Comparison of ENCODE assay signal across 13 cellular contexts in the genomic region with DNA sequence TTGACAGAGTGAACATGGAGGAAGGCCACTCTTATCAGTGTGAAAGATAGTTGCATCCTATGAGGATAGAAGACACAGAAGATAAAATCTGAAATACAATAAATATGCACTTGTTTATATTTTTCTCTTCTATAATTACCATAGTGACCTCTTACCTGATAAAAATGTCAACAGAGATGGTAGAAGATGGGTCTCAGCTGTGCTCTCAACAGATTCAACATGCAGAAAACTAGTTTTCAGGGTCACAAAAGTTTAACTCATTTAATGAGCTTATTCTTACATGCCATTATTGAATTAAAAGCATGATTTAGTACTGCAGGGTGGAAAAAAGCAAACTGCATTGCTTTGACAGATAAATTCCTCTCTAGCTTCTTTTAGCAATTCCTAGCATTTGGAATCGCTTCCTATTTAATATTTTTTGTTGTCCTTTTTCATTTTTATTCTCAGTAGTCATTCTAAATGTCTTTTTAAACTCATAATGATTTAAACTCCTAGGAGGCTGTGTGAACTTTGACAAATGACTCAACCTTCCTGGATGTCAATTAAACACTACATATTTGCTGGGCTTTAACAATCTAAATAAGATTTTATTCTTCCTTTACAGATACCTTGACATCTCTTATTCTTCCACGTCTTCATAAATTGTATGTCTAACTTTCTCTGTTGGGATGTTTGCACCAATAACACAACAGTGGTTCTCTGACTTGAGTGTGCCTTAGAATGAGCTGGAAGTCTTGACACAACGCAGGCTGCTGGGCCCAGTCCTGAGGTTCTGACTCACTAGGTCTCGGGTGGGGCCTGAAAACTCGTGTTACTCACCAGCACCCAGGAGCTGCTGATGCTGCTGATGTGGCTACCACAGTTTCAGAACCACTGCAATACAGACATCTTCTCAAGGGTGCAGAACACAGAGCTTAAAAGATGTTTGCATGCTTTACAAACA.
DNase-seq lines count a peak whose midpoint lies in the region; ATAC-seq, FAIRE-seq and TF ChIP-seq lines count a peak whose summit lies in the region.
"Had no signal": no experiment of that assay in that cellular context is flagged by ENCODE, and none has a peak within 500 bp of the region (broad histone marks: within the 10 kb centered on the region; RNA-seq: fewer than 3 reads in every experiment).

No MANE protein-coding gene starts in this region.

- DNase-seq in H54 (ENCODE audit: insufficient read length, low spot score) = peak; percentile 54
- DNase-seq in amniotic stem cell (lab: John Stamatoyannopoulos, UW) = peak; percentile 65
- peak; percentile 50 for DNase-seq in left ventricle myocardium inferior
- DNase-seq in smooth muscle cell (lab: John Stamatoyannopoulos, UW; ENCODE audit: unreplicated experiment) = no peak
- DNase-seq in upper lobe of right lung = no peak
- no peak for DNase-seq in effector CD4-positive, alpha-beta T cell
- DNase-seq in COR-L47 (lab: John Stamatoyannopoulos, UW) = no peak
- DNase-seq: activated effector memory CD4-positive, alpha-beta T cell treated with anti-CD3 and anti-CD28 coated beads, Interleukin-2, amount 50 U/mL, for 16 hours; DND-41; NCI-H526; upper lobe of left lung had no signal

- WGBS in smooth muscle cell (ENCODE audit: low lambda C conversion rate) = 41% methylated on average over 5 of the region's 5 CpGs

- peak overlapping the region; percentile 44 for H3K9ac ChIP-seq in smooth muscle cell (ENCODE audit: low read depth)
- H3K9ac ChIP-seq: KMS-11 had no signal

- no peaks in the 10 kb centered on the region for H3K9me3 ChIP-seq in left ventricle myocardium inferior (replicated peaks)
- H3K9me3 ChIP-seq in smooth muscle cell (replicated peaks; ENCODE audit: low read depth) = no peaks in the 10 kb centered on the region
- H3K9me3 ChIP-seq in upper lobe of right lung = no peaks in the 10 kb centered on the region
- H3K9me3 ChIP-seq: upper lobe of left lung had no signal

- peaks cover 9% of the 10 kb centered on the region for H3F3A ChIP-seq in smooth muscle cell (ENCODE audit: low read depth)

- no peaks in the 10 kb centered on the region for H4K20me1 ChIP-seq in smooth muscle cell (ENCODE audit: low read depth)

- no peak for TF ChIP-seq POLR2A in H54 (IDR thresholded peaks at IDR 0.05; ENCODE audit: low read depth, low read length)

- H3K4me1 ChIP-seq in left ventricle myocardium inferior = peaks cover 5% of the 10 kb centered on the region
- H3K4me1 ChIP-seq in smooth muscle cell (ENCODE audit: low read depth) = peaks cover 5% of the 10 kb centered on the region
- no peaks in the 10 kb centered on the region for H3K4me1 ChIP-seq in upper lobe of right lung
- H3K4me1 ChIP-seq: upper lobe of left lung had no signal

- H3K27ac ChIP-seq in left ventricle myocardium inferior (replicated peaks) (peak overlapping the region; percentile 47), smooth muscle cell (ENCODE audit: low read depth) (peak overlapping the region; percentile 76), upper lobe of right lung (no peak overlapping the region)
- H3K27ac ChIP-seq: KMS-11, upper lobe of left lung had no signal

- peak overlapping the region; percentile 41 for H3K4me2 ChIP-seq in smooth muscle cell
- H3K4me2 ChIP-seq: KMS-11 had no signal

- H3K4me3 ChIP-seq in left ventricle myocardium inferior (no peak overlapping the region), smooth muscle cell (no peak overlapping the region), upper lobe of right lung (no peak overlapping the region)
- H3K4me3 ChIP-seq: upper lobe of left lung had no signal

- no peaks in the 10 kb centered on the region for H3K36me3 ChIP-seq in left ventricle myocardium inferior
- H3K36me3 ChIP-seq in smooth muscle cell (ENCODE audit: low read depth) = no peaks in the 10 kb centered on the region
- H3K36me3 ChIP-seq in upper lobe of right lung = no peaks in the 10 kb centered on the region
- H3K36me3 ChIP-seq: upper lobe of left lung had no signal

- H2AFZ ChIP-seq in smooth muscle cell (ENCODE audit: low read depth) = no peak overlapping the region

- TF ChIP-seq CTCF in left ventricle myocardium inferior (IDR thresholded peaks at IDR 0.05; ENCODE audit: borderline replicate concordance) (no peak), smooth muscle cell (IDR thresholded peaks at IDR 0.05; ENCODE audit: borderline replicate concordance, insufficient read depth, poor library complexity, severe bottlenecking) (no peak), upper lobe of right lung (IDR thresholded peaks at IDR 0.05) (no peak)

- intact Hi-C loops in left ventricle myocardium inferior (cut with micrococcal nuclease) = no loop called here
- intact Hi-C loops in upper lobe of right lung (cut with DNase I) = no loop called here

- ATAC-seq in GM21515 (IDR thresholded peaks at IDR 0.05; ENCODE audit: unreplicated experiment) = no peak
- no peak for ATAC-seq in upper lobe of right lung

- no peaks in the 10 kb centered on the region for H3K79me2 ChIP-seq in smooth muscle cell (ENCODE audit: low read depth)

- H3K27me3 ChIP-seq in left ventricle myocardium inferior (ENCODE audit: low read depth) (no peaks in the 10 kb centered on the region), smooth muscle cell (ENCODE audit: low read depth) (no peaks in the 10 kb centered on the region), upper lobe of right lung (no peaks in the 10 kb centered on the region)
- H3K27me3 ChIP-seq: upper lobe of left lung had no signal

- peak; percentile 97 for FAIRE-seq in H54 (lab: Jason Lieb, UNC)

Comparison
In these comparisons a context has a peak if more than half of its experiments do, and no peak if none do; other contexts are left out.
1. DNase-seq: peak in H54 (single experiment), amniotic stem cell (single experiment) and left ventricle myocardium inferior (single experiment); none in smooth muscle cell (single experiment), upper lobe of right lung (single experiment), effector CD4-positive, alpha-beta T cell (single experiment) and COR-L47 (single experiment).